In genomic region chr1:3906672-3907020, GRCh38 we compare ENCODE assay signal across 16 cellular contexts. TPM values are rescaled to one million over a fixed set of nuclear protein-coding genes. Genes with fewer than 3 reads are reported as not detected.
A peak's percentile ranks its signal among the peaks of the same experiment; 100 is the strongest.
DNase-seq lines count a peak whose midpoint lies in the region; ATAC-seq and TF ChIP-seq lines count a peak whose summit lies in the region.
"Had no signal": no experiment of that assay in that cellular context is flagged by ENCODE, and none has a peak within 500 bp of the region (broad histone marks: within the 10 kb centered on the region; RNA-seq: fewer than 3 reads in every experiment).

No MANE protein-coding gene starts in this region.

- H3K9me3 Mint-ChIP-seq in chondrocyte (ENCODE audit: low read depth): no peaks in the 10 kb centered on the region
- H3K9me3 Mint-ChIP-seq: CD4-positive, CD25-positive, alpha-beta regulatory T cell; H9 had no signal

- TF ChIP-seq RAD21 in IMR-90 (IDR thresholded peaks at IDR 0.05; ENCODE audit: low read length): no peak

- no TSS peak for BruUV-seq in IMR-90 (replicated peaks; lab: Mats Ljungman, UMichigan)
- BruUV-seq in PC-9 (replicated peaks; lab: Mats Ljungman, UMichigan): no TSS peak

- H3K4ac ChIP-seq in IMR-90 (ENCODE audit: low read depth, low read length) (no peak overlapping the region), neuronal stem cell (ENCODE audit: low read length) (no peak overlapping the region)

- H3K9me3 ChIP-seq in BLaER1 treated with 17β-estradiol and CSF1 and Interleukin-3, amounts not matched to agents 10 nM and 100 nM (replicated peaks in 1 of 11): no peaks in the 10 kb centered on the region
- H3K9me3 ChIP-seq in IMR-90 (ENCODE audit: control insufficient read depth, insufficient read depth, low read length) (no peaks in the 10 kb centered on the region), neuronal stem cell (replicated peaks in 1 of 2; ENCODE audit: control insufficient read depth in 2 of 2, insufficient read depth in 1 of 2, low read depth in 1 of 2, low read length in 2 of 2) (no peaks in the 10 kb centered on the region), PC-9 (ENCODE audit: insufficient read depth, low read depth) (no peaks in the 10 kb centered on the region)
- H3K9me3 ChIP-seq: A549, BE2C had no signal

- H3K9ac ChIP-seq in BLaER1 treated with 17β-estradiol and CSF1 and Interleukin-3, amounts not matched to agents 10 nM and 100 nM: peak overlapping the region in 1 of 11 experiments; percentile 46; a peak in 2 of 22 replicates
- H3K9ac ChIP-seq in IMR-90 (ENCODE audit: low read depth, low read length) (no peak overlapping the region), neuronal stem cell (ENCODE audit: low read depth, low read length, poor library complexity) (no peak overlapping the region)

- no peak overlapping the region for H3K27ac Mint-ChIP-seq in chondrocyte (ENCODE audit: unreplicated experiment)
- H3K27ac Mint-ChIP-seq: CD4-positive, CD25-positive, alpha-beta regulatory T cell had no signal

- H3K4me3 ChIP-seq in BLaER1 treated with 17β-estradiol and CSF1 and Interleukin-3, amounts not matched to agents 10 nM and 100 nM: no peak overlapping the region
- H3K4me3 ChIP-seq in IMR-90 (ENCODE audit: insufficient read depth, low read depth, low read length): no peak overlapping the region
- H3K4me3 ChIP-seq in neuronal stem cell (ENCODE audit: low read length in 2 of 2): no peak overlapping the region
- no peak overlapping the region for H3K4me3 ChIP-seq in PC-9
- H3K4me3 ChIP-seq: A549, GM12878 had no signal

- H3K36me3 Mint-ChIP-seq in chondrocyte (ENCODE audit: low read depth): no peaks in the 10 kb centered on the region
- H3K36me3 Mint-ChIP-seq: CD4-positive, CD25-positive, alpha-beta regulatory T cell had no signal

- no peaks in the 10 kb centered on the region for H3K79me2 ChIP-seq in PC-9 (ENCODE audit: low read depth)

- H3K4me1 ChIP-seq in BLaER1 treated with 17β-estradiol and CSF1 and Interleukin-3, amounts not matched to agents 10 nM and 100 nM: peaks cover 63 to 100% (median 99%) of the 10 kb centered on the region in 10 experiments
- H3K4me1 ChIP-seq in IMR-90 (ENCODE audit: control insufficient read depth, insufficient read depth, low read length) (no peaks in the 10 kb centered on the region), neuronal stem cell (ENCODE audit: control insufficient read depth in 2 of 2, insufficient read depth in 1 of 2, low read depth in 1 of 2, low read length in 2 of 2) (peaks cover 9 to 21% of the 10 kb centered on the region in 2 donors), PC-9 (replicated peaks; ENCODE audit: insufficient read depth) (no peaks in the 10 kb centered on the region)
- H3K4me1 ChIP-seq: BE2C had no signal

- H2AK5ac ChIP-seq in IMR-90 (ENCODE audit: low read depth, low read length) (no peak overlapping the region), neuronal stem cell (ENCODE audit: low read depth, low read length) (peak overlapping the region; percentile 47)

- no peaks in the 10 kb centered on the region for H3K36me3 ChIP-seq in BLaER1 treated with 17β-estradiol and CSF1 and Interleukin-3, amounts not matched to agents 10 nM and 100 nM
- H3K36me3 ChIP-seq in IMR-90 (ENCODE audit: control insufficient read depth, insufficient read depth, low read length) (no peaks in the 10 kb centered on the region), neuronal stem cell (replicated peaks in 1 of 2; ENCODE audit: control insufficient read depth in 2 of 2, insufficient read depth in 2 of 2, low read length in 2 of 2) (no peaks in the 10 kb centered on the region), PC-9 (ENCODE audit: low read depth) (no peaks in the 10 kb centered on the region)
- H3K36me3 ChIP-seq: BE2C had no signal

- in situ Hi-C loops in IMR-90 (cut with MboI; ENCODE audit: low sequenced_read_pairs): loop anchor here (25.0 kb wide), 1 partner anchor 2006 kb away; no protein-coding TSS in a partner anchor

- no peak overlapping the region for H3K18ac ChIP-seq in IMR-90 (ENCODE audit: low read depth, low read length)
- peak overlapping the region; percentile 68 for H3K18ac ChIP-seq in neuronal stem cell (ENCODE audit: low read length)

- no peak overlapping the region for H3K14ac ChIP-seq in IMR-90 (replicated peaks; ENCODE audit: low read depth, low read length)
- H3K14ac ChIP-seq in neuronal stem cell (ENCODE audit: low read length): no peak overlapping the region

- TF ChIP-seq CTCF in IMR-90 (conservative IDR thresholded peaks at IDR 0.05; ENCODE audit: low read depth, low read length) (no peak), chondrocyte (IDR thresholded peaks at IDR 0.05) (no peak), PC-9 (conservative IDR thresholded peaks at IDR 0.05) (no peak)

- no peak overlapping the region for H2BK5ac ChIP-seq in IMR-90 (ENCODE audit: low read depth, low read length, poor library complexity, severe bottlenecking)
- no peak overlapping the region for H2BK5ac ChIP-seq in neuronal stem cell (ENCODE audit: low read length)

- 81% methylated on average over 10 of the region's 11 CpGs; no CpG with 5 or more reads in 1 of the 2 experiments for WGBS in IMR-90 (ENCODE audit: extremely low coverage in 2 of 2, insufficient read length in 1 of 2), 2 experiments
- no CpG with 5 or more reads among the region's 11 CpGs for WGBS in neuronal stem cell (ENCODE audit: extremely low coverage in 2 of 2, insufficient read length in 2 of 2, insufficient replicate concordance in 1 of 2), 2 donors

- ATAC-seq in IMR-90 (ENCODE audit: low read depth): no peak
- no peak for ATAC-seq in GM19395 (IDR thresholded peaks at IDR 0.05; ENCODE audit: unreplicated experiment)

- no peak overlapping the region for H3K27ac ChIP-seq in BLaER1 treated with 17β-estradiol and CSF1 and Interleukin-3, amounts not matched to agents 10 nM and 100 nM
- H3K27ac ChIP-seq in IMR-90 (ENCODE audit: insufficient read depth, low read length): no peak overlapping the region
- H3K27ac ChIP-seq in neuronal stem cell (replicated peaks; ENCODE audit: low read length): no peak overlapping the region
- no peak overlapping the region for H3K27ac ChIP-seq in PC-9
- H3K27ac ChIP-seq: A549 had no signal

- H2BK12ac ChIP-seq in neuronal stem cell (ENCODE audit: low read length): no peak overlapping the region

- dilution Hi-C loops in IMR-90 (cut with HindIII; ENCODE audit: low sequenced_read_pairs, unreplicated experiment): no loop called here

- H3K27me3 ChIP-seq in BLaER1 treated with 17β-estradiol and CSF1 and Interleukin-3, amounts not matched to agents 10 nM and 100 nM: peaks cover 0 to 31% (median 0%) of the 10 kb centered on the region in 11 experiments; a peak in 9 of 22 replicates
- H3K27me3 ChIP-seq in IMR-90 (ENCODE audit: control insufficient read depth, insufficient read depth, low read length) (peaks cover 7% of the 10 kb centered on the region; the same call in 1 of the 2 replicates), neuronal stem cell (ENCODE audit: control insufficient read depth in 3 of 3, insufficient read depth in 3 of 3, low read depth in 1 of 3, low read length in 3 of 3) (peaks cover 0 to 7% (median 0%) of the 10 kb centered on the region in 3 experiments), PC-9 (ENCODE audit: insufficient read depth, low read depth) (no peaks in the 10 kb centered on the region)
- H3K27me3 ChIP-seq: BE2C had no signal

- peaks cover 10% of the 10 kb centered on the region for H3K27me3 Mint-ChIP-seq in chondrocyte (ENCODE audit: low read depth)
- H3K27me3 Mint-ChIP-seq: CD4-positive, CD25-positive, alpha-beta regulatory T cell had no signal

- H2BK20ac ChIP-seq in IMR-90 (ENCODE audit: low read depth, low read length): no peak overlapping the region

- H4K5ac ChIP-seq in IMR-90 (ENCODE audit: low read depth, low read length): no peak overlapping the region

- no peaks in the 10 kb centered on the region for H3K9me2 ChIP-seq in PC-9 (ENCODE audit: insufficient read depth)

- H2BK120ac ChIP-seq in IMR-90 (ENCODE audit: low read depth, low read length) (no peak overlapping the region), neuronal stem cell (ENCODE audit: low read depth, low read length) (no peak overlapping the region)

- CTCF ChIA-PET in IMR-90 (lab: Yijun Ruan, JAX) (no interaction called here), PC-9 (lab: Charles Lee) (no interaction called here)

- peak overlapping the region; percentile 39 to 100 (median 90) for H3K4me2 ChIP-seq in BLaER1 treated with 17β-estradiol and CSF1 and Interleukin-3, amounts not matched to agents 10 nM and 100 nM
- H3K4me2 ChIP-seq in IMR-90 (ENCODE audit: low read depth, low read length) (no peak overlapping the region), neuronal stem cell (ENCODE audit: insufficient read depth, low read length, poor library complexity, severe bottlenecking) (no peak overlapping the region), PC-9 (no peak overlapping the region)
- H3K4me2 ChIP-seq: A549 had no signal

- POLR2A ChIA-PET in IMR-90 (lab: Charles Lee; ENCODE audit: unreplicated experiment) (interaction anchor here (0.6 kb wide), 1 partner anchor 369 kb away, joined by 3 read pairs; no protein-coding TSS in a partner anchor), PC-9 (lab: Charles Lee; ENCODE audit: unreplicated experiment) (no interaction called here)

- no peak overlapping the region for H3K4me3 Mint-ChIP-seq in chondrocyte (ENCODE audit: unreplicated experiment)
- H3K4me3 Mint-ChIP-seq: CD4-positive, CD25-positive, alpha-beta regulatory T cell; H9 had no signal

- no peak for DNase-seq in IMR-90
- DNase-seq in chondrocyte (ENCODE audit: low spot score): peak; percentile 90
- no peak for DNase-seq in neuronal stem cell (ENCODE audit: low spot score)
- DNase-seq in NCI-H774 (lab: John Stamatoyannopoulos, UW): no peak
- DNase-seq in PC-9: no peak
- DNase-seq in COLO668 (lab: John Stamatoyannopoulos, UW; ENCODE audit: unreplicated experiment): no peak
- DNase-seq: BE2C; Calu3; CD4-positive, CD25-positive, alpha-beta regulatory T cell; DMS 273 treated with DMSO at 0.1 percent for 48 hours; GOT3; H9 had no signal

- H3K79me1 ChIP-seq in IMR-90 (ENCODE audit: low read depth in 1 of 2, low read length in 2 of 2) (no peaks in the 10 kb centered on the region), neuronal stem cell (ENCODE audit: low read depth, low read length) (peaks cover 3% of the 10 kb centered on the region)

- H3F3A ChIP-seq in PC-9 (ENCODE audit: insufficient read depth, low read depth): peaks cover 6% of the 10 kb centered on the region; the same call in 1 of the 2 replicates

- peak overlapping the region; percentile 33 for H2AK9ac ChIP-seq in IMR-90 (replicated peaks; ENCODE audit: low read depth, low read length, poor library complexity)

- no peaks in the 10 kb centered on the region; the same call in 1 of the 2 replicates for H3K9me1 ChIP-seq in IMR-90 (ENCODE audit: insufficient read depth, low read length)

- H4K8ac ChIP-seq in IMR-90 (ENCODE audit: low read depth in 2 of 2, low read length in 2 of 2) (no peak overlapping the region), neuronal stem cell (ENCODE audit: low read depth, low read length) (no peak overlapping the region)

- intact Hi-C loops in IMR-90 (cut with micrococcal nuclease): no loop called here
- intact Hi-C loops in PC-9 (cut with micrococcal nuclease; ENCODE audit: unreplicated experiment): loop anchor here (10.0 kb wide), 1 partner anchor 112 kb away; the partner anchor contains the start of gene LRRC47

- H3K56ac ChIP-seq in IMR-90 (ENCODE audit: extremely low read depth, insufficient read depth, low read length): no peak overlapping the region

- H2AFZ ChIP-seq in IMR-90 (replicated peaks; ENCODE audit: low read length, poor library complexity) (no peak overlapping the region), neuronal stem cell (ENCODE audit: low read length) (no peak overlapping the region), PC-9 (no peak overlapping the region)

- peaks cover 0 to 35% (median 0%) of the 10 kb centered on the region in 11 experiments; a peak in 5 of 22 replicates for H4K20me1 ChIP-seq in BLaER1 treated with 17β-estradiol and CSF1 and Interleukin-3, amounts not matched to agents 10 nM and 100 nM
- H4K20me1 ChIP-seq in IMR-90 (ENCODE audit: insufficient read depth, low read length): no peaks in the 10 kb centered on the region
- peaks cover 7% of the 10 kb centered on the region; the same call in 1 of the 2 replicates for H4K20me1 ChIP-seq in PC-9 (ENCODE audit: insufficient read depth)

- no peak for TF ChIP-seq POLR2A in IMR-90 (IDR thresholded peaks at IDR 0.05; ENCODE audit: low read depth, low read length)

- H3K23ac ChIP-seq in IMR-90 (ENCODE audit: low read depth, low read length) (no peak overlapping the region), neuronal stem cell (ENCODE audit: low read depth, low read length, poor library complexity) (peak overlapping the region; percentile 17)

- H2BK15ac ChIP-seq in IMR-90 (ENCODE audit: low read depth, low read length) (no peak overlapping the region), neuronal stem cell (ENCODE audit: low read length) (no peak overlapping the region)

- H4K91ac ChIP-seq in IMR-90 (ENCODE audit: insufficient read depth, low read depth, low read length) (no peak overlapping the region), neuronal stem cell (ENCODE audit: low read depth, low read length, poor library complexity) (no peak overlapping the region)

- peaks cover 9% of the 10 kb centered on the region for H3K4me1 Mint-ChIP-seq in chondrocyte (ENCODE audit: low read depth)

RNA-seq across cellular contexts. Expression of gene C1orf174, which starts 6.6 kb away (rescaled TPM):
- total RNA-seq in IMR-90 (2012; rRNA removed) (45.7 and 49.7 TPM in 2 replicates), chondrocyte (25.0 to 25.7 TPM (median 25.3 TPM) in 3 replicates), PC-9 (2021) (22.1 and 26.2 TPM in 2 replicates)
- polyA plus RNA-seq in IMR-90 (2012; rRNA removed): 22.5 and 26.7 TPM in 2 replicates
- 18.4 and 30.4 TPM in 2 replicates for polyA plus RNA-seq in IMR-90 (2012; cell fraction: cytosol; rRNA removed)
- polyA plus RNA-seq in IMR-90 (2012; cell fraction: nucleus; rRNA removed; ENCODE audit: low replicate concordance): 41.8 and 56.3 TPM in 2 replicates
- polyA plus RNA-seq in neuronal stem cell (2013, experiment 1 of 2): 30.3 TPM
- polyA plus RNA-seq in neuronal stem cell (2013, experiment 2 of 2): 30.5 TPM

RNA-seq across cellular contexts. Expression of gene DFFB, which starts 49.4 kb away (rescaled TPM):
- total RNA-seq in IMR-90 (2012; rRNA removed): 6.7 and 7.3 TPM in 2 replicates
- 6.5 and 8.2 TPM in 2 replicates for polyA plus RNA-seq in IMR-90 (2012; rRNA removed)
- polyA plus RNA-seq in IMR-90 (2012; cell fraction: cytosol; rRNA removed): 4.6 and 5.5 TPM in 2 replicates
- 19.8 and 20.2 TPM in 2 replicates for polyA plus RNA-seq in IMR-90 (2012; cell fraction: nucleus; rRNA removed; ENCODE audit: low replicate concordance)
- total RNA-seq in chondrocyte: 5.8 to 8.2 TPM (median 7.3 TPM) in 3 replicates
- 6.6 TPM for polyA plus RNA-seq in neuronal stem cell (2013, experiment 1 of 2)
- 7.4 TPM for polyA plus RNA-seq in neuronal stem cell (2013, experiment 2 of 2)
- total RNA-seq in PC-9 (2021): 4.7 and 5.9 TPM in 2 replicates

RNA-seq across cellular contexts. Expression of gene CEP104, which starts 49.6 kb away (rescaled TPM):
- 14.3 and 20.0 TPM in 2 replicates for total RNA-seq in IMR-90 (2012; rRNA removed)
- polyA plus RNA-seq in IMR-90 (2012; rRNA removed): 17.5 and 17.9 TPM in 2 replicates
- 5.9 and 7.6 TPM in 2 replicates for polyA plus RNA-seq in IMR-90 (2012; cell fraction: cytosol; rRNA removed)
- 17.7 and 21.7 TPM in 2 replicates for polyA plus RNA-seq in IMR-90 (2012; cell fraction: nucleus; rRNA removed; ENCODE audit: low replicate concordance)
- 37.4 to 40.6 TPM (median 37.6 TPM) in 3 replicates for total RNA-seq in chondrocyte
- polyA plus RNA-seq in neuronal stem cell (2013, experiment 1 of 2): 12.6 TPM
- 13.2 TPM for polyA plus RNA-seq in neuronal stem cell (2013, experiment 2 of 2)
- total RNA-seq in PC-9 (2021): 47.7 and 57.7 TPM in 2 replicates

Comparison
In these comparisons a context has a peak if more than half of its experiments do, and no peak if none do; other contexts are left out.
1. H3K4me2 ChIP-seq: peak in BLaER1 treated with 17β-estradiol and CSF1 and Interleukin-3, amounts not matched to agents 10 nM and 100 nM (11 of 11); none in IMR-90 (single experiment), neuronal stem cell (single experiment) and PC-9 (single experiment).